Comparison of ENCODE assay signal across 15 cellular contexts in genomic region chr9:2427016-2427891, GRCh38.
DNase-seq lines count a peak whose midpoint lies in the region; ATAC-seq and TF ChIP-seq lines count a peak whose summit lies in the region.
"Had no signal": no experiment of that assay in that cellular context is flagged by ENCODE, and none has a peak within 500 bp of the region (broad histone marks: within the 10 kb centered on the region; RNA-seq: fewer than 3 reads in every experiment).

No MANE protein-coding gene starts in this region.

- H4K20me1 ChIP-seq in PC-3 (ENCODE audit: low read length) = no peaks in the 10 kb centered on the region

- H3K4me3 Mint-ChIP-seq in mesothelial cell of epicardium = no peak overlapping the region
- H3K4me3 Mint-ChIP-seq: activated CD4-positive, alpha-beta T cell treated with anti-CD3 and anti-CD28 coated beads, Interleukin-2, amount 10 ng/mL, durations not matched to agents 24 days and 14 days; activated T-cell treated with anti-CD3 and anti-CD28 coated beads, Interleukin-2, amount 50 U/mL, for 72 hours had no signal

- POLR2A ChIA-PET in PC-3 (lab: Charles Lee; ENCODE audit: unreplicated experiment) = no interaction called here

- no peak overlapping the region for H2AFZ ChIP-seq in PC-3 (ENCODE audit: low read length)

- no peaks in the 10 kb centered on the region for H3K36me3 Mint-ChIP-seq in mesothelial cell of epicardium

- BruUV-seq in PC-3 (replicated peaks; lab: Mats Ljungman, UMichigan) = no TSS peak

- intact Hi-C loops in PC-3 (cut with micrococcal nuclease) = no loop called here

- H3F3A ChIP-seq in PC-3 (ENCODE audit: low read length, unreplicated experiment) = no peaks in the 10 kb centered on the region

- H3K4me1 Mint-ChIP-seq in mesothelial cell of epicardium = peaks cover 35% of the 10 kb centered on the region
- H3K4me1 Mint-ChIP-seq: activated CD4-positive, alpha-beta T cell treated with anti-CD3 and anti-CD28 coated beads, Interleukin-2, amount 10 ng/mL, durations not matched to agents 24 days and 14 days had no signal

- no peaks in the 10 kb centered on the region for H3K79me2 ChIP-seq in PC-3 (ENCODE audit: low read length)

- CTCF ChIA-PET in PC-3 (lab: Charles Lee) = no interaction called here

- no peak overlapping the region for H3K9ac ChIP-seq in PC-3 (ENCODE audit: low read length)

- no peaks in the 10 kb centered on the region for H3K36me3 ChIP-seq in PC-3 (ENCODE audit: low read depth, low read length)
- H3K36me3 ChIP-seq: prostate gland had no signal

- no peaks in the 10 kb centered on the region for H3K27me3 Mint-ChIP-seq in mesothelial cell of epicardium (ENCODE audit: low read depth)
- H3K27me3 Mint-ChIP-seq: activated CD4-positive, alpha-beta T cell treated with anti-CD3 and anti-CD28 coated beads, Interleukin-2, amount 10 ng/mL, durations not matched to agents 24 days and 14 days had no signal

- ATAC-seq in PC-3 = no peak
- no peak for ATAC-seq in GM21737 (IDR thresholded peaks at IDR 0.05; ENCODE audit: unreplicated experiment)
- ATAC-seq: activated T-cell treated with anti-CD3 and anti-CD28 coated beads, Interleukin-2, amount 50 U/mL, for 72 hours had no signal

- DNase-seq in Daoy (ENCODE audit: low read depth) (peak; percentile 31), NCI-H2107 treated with DMSO at 0.1 percent for 48 hours (lab: John Stamatoyannopoulos, UW; ENCODE audit: unreplicated experiment) (peak; percentile 70), epithelial cell of esophagus (ENCODE audit: low read depth) (peak; percentile 62), mesothelial cell of epicardium (ENCODE audit: low spot score in 2 of 2, unreplicated experiment in 2 of 2) (no peak), PC-3 (no peak), HuH-7 (ENCODE audit: low spot score) (no peak), NCI-H82 treated with DMSO at 0.1 percent for 48 hours (lab: John Stamatoyannopoulos, UW; ENCODE audit: unreplicated experiment) (no peak)
- DNase-seq: activated CD4-positive, alpha-beta T cell treated with anti-CD3 and anti-CD28 coated beads, Interleukin-2, amount 10 ng/mL, durations not matched to agents 24 days and 14 days; activated T-cell treated with anti-CD3 and anti-CD28 coated beads, Interleukin-2, amount 50 U/mL, for 72 hours; amniotic stem cell; NCI-H446 treated with DMSO at 0.1 percent for 48 hours had no signal

- peak overlapping the region; percentile 24 for H3K27ac Mint-ChIP-seq in mesothelial cell of epicardium
- H3K27ac Mint-ChIP-seq: activated CD4-positive, alpha-beta T cell treated with anti-CD3 and anti-CD28 coated beads, Interleukin-2, amount 10 ng/mL, durations not matched to agents 24 days and 14 days; activated T-cell treated with anti-CD3 and anti-CD28 coated beads, Interleukin-2, amount 50 U/mL, for 72 hours had no signal

- no peaks in the 10 kb centered on the region for H3K9me2 ChIP-seq in PC-3 (replicated peaks; ENCODE audit: low read length)

- TF ChIP-seq CTCF in epithelial cell of esophagus (IDR thresholded peaks at IDR 0.05; ENCODE audit: insufficient read depth, low read depth, low read length, missing control alignments) (no peak), mesothelial cell of epicardium (IDR thresholded peaks at IDR 0.05; ENCODE audit: unreplicated experiment) (no peak), PC-3 (conservative IDR thresholded peaks at IDR 0.05; ENCODE audit: low read depth, low read length) (no peak)

- no peaks in the 10 kb centered on the region for H3K27me3 ChIP-seq in PC-3 (ENCODE audit: low read length)

- no peaks in the 10 kb centered on the region for H3K9me3 ChIP-seq in PC-3 (ENCODE audit: low read length)
- H3K9me3 ChIP-seq: prostate gland had no signal

- peaks cover 10% of the 10 kb centered on the region for H3K9me3 Mint-ChIP-seq in mesothelial cell of epicardium
- H3K9me3 Mint-ChIP-seq: activated CD4-positive, alpha-beta T cell treated with anti-CD3 and anti-CD28 coated beads, Interleukin-2, amount 10 ng/mL, durations not matched to agents 24 days and 14 days; activated T-cell treated with anti-CD3 and anti-CD28 coated beads, Interleukin-2, amount 50 U/mL, for 72 hours had no signal

- H3K4me3 ChIP-seq in epithelial cell of esophagus (ENCODE audit: low read length) (no peak overlapping the region), PC-3 (ENCODE audit: low read length) (no peak overlapping the region)
- H3K4me3 ChIP-seq: coronary artery, prostate gland had no signal

- no peaks in the 10 kb centered on the region for H3K4me1 ChIP-seq in PC-3 (ENCODE audit: insufficient read depth, low read length)
- H3K4me1 ChIP-seq: prostate gland had no signal

- H3K4me2 ChIP-seq in PC-3 (ENCODE audit: low read length) = no peak overlapping the region

- H3K27ac ChIP-seq in PC-3 (ENCODE audit: low read length) = no peak overlapping the region
- H3K27ac ChIP-seq: coronary artery, prostate gland, RWPE1 had no signal

Comparison
In these comparisons a context has a peak if more than half of its experiments do, and no peak if none do; other contexts are left out.
1. DNase-seq: peak in Daoy (single experiment), NCI-H2107 treated with DMSO at 0.1 percent for 48 hours (single experiment) and epithelial cell of esophagus (single experiment); none in mesothelial cell of epicardium (0 of 2), PC-3 (single experiment), HuH-7 (single experiment) and NCI-H82 treated with DMSO at 0.1 percent for 48 hours (single experiment).